In genomic region chr15:93223803-93224202, GRCh38 we compare ENCODE assay signal across 23 cellular contexts.
A peak's percentile ranks its signal among the peaks of the same experiment; 100 is the strongest.
DNase-seq lines count a peak whose midpoint lies in the region; ATAC-seq lines count a peak whose summit lies in the region.
"Had no signal": no experiment of that assay in that cellular context is flagged by ENCODE, and none has a peak within 500 bp of the region (broad histone marks: within the 10 kb centered on the region; RNA-seq: fewer than 3 reads in every experiment).

No MANE protein-coding gene starts in this region.

- peaks cover 55% of the 10 kb centered on the region for H3K27me3 Mint-ChIP-seq in activated CD8-positive, alpha-beta memory T cell treated with anti-CD3 and anti-CD28 coated beads, Interleukin-2, amount 10 ng/mL, durations not matched to agents 7 days and 5 days

- H3K9me3 Mint-ChIP-seq in activated CD8-positive, alpha-beta memory T cell treated with anti-CD3 and anti-CD28 coated beads, Interleukin-2, amount 10 ng/mL, durations not matched to agents 7 days and 5 days (ENCODE audit: low read depth) = no peaks in the 10 kb centered on the region
- H3K9me3 Mint-ChIP-seq: T-helper 1 cell treated with Interleukin-12 subunit alpha and Interleukin-12 subunit beta and Interleukin-4 antibody, amounts not matched to agents 30 μg/mL and 1 μg/mL, for 36 hours had no signal

- DNase-seq in activated CD8-positive, alpha-beta memory T cell treated with anti-CD3 and anti-CD28 coated beads, Interleukin-2, amount 10 ng/mL, durations not matched to agents 7 days and 5 days = no peak
- DNase-seq in activated CD8-positive, alpha-beta memory T cell treated with anti-CD3 and anti-CD28 coated beads, Interleukin-2, amount 50 U/mL, for 48 hours = no peak
- DNase-seq in SKM-1 (lab: John Stamatoyannopoulos, UW; ENCODE audit: unreplicated experiment) = no peak
- DNase-seq in nucleus accumbens (lab: John Stamatoyannopoulos, UW) = no peak
- DNase-seq: 8988T; Calu3; CD4-positive, alpha-beta memory T cell; GOT3; KBM-7; MV-4-11; NCI-H1417; NCI-H1930; NCI-H2171; NCI-H446; NCI-H69; NK-92 treated with Interleukin-12 subunit alpha and Interleukin-12 subunit beta, amount 100 ng/mL, for 24 hours; SHP77 treated with DMSO at 0.1 percent for 48 hours had no signal

- ATAC-seq in activated CD8-positive, alpha-beta memory T cell treated with anti-CD3 and anti-CD28 coated beads, Interleukin-2, amount 10 ng/mL, durations not matched to agents 7 days and 5 days = peak; percentile 63
- peak; percentile 48 for ATAC-seq in GM21529 (IDR thresholded peaks at IDR 0.05; ENCODE audit: unreplicated experiment)
- peak; percentile 79 for ATAC-seq in HG03432 (IDR thresholded peaks at IDR 0.05; ENCODE audit: unreplicated experiment)
- no peak for ATAC-seq in HG03045 (IDR thresholded peaks at IDR 0.05; ENCODE audit: unreplicated experiment)
- no peak for ATAC-seq in GM19395 (IDR thresholded peaks at IDR 0.05; ENCODE audit: unreplicated experiment)
- ATAC-seq: SK-N-SH treated with all-trans-retinoic acid at 6 μM for 48 hours had no signal

- no peaks in the 10 kb centered on the region for H3K36me3 Mint-ChIP-seq in activated CD8-positive, alpha-beta memory T cell treated with anti-CD3 and anti-CD28 coated beads, Interleukin-2, amount 10 ng/mL, durations not matched to agents 7 days and 5 days
- H3K36me3 Mint-ChIP-seq: CD4-positive, alpha-beta memory T cell had no signal

- H3K4me1 Mint-ChIP-seq in activated CD8-positive, alpha-beta memory T cell treated with anti-CD3 and anti-CD28 coated beads, Interleukin-2, amount 10 ng/mL, durations not matched to agents 7 days and 5 days = peaks cover 13% of the 10 kb centered on the region

- no peak overlapping the region for H3K4me3 Mint-ChIP-seq in activated CD8-positive, alpha-beta memory T cell treated with anti-CD3 and anti-CD28 coated beads, Interleukin-2, amount 10 ng/mL, durations not matched to agents 7 days and 5 days
- H3K4me3 Mint-ChIP-seq: CD4-positive, alpha-beta memory T cell; T-helper 1 cell treated with Interleukin-12 subunit alpha and Interleukin-12 subunit beta and Interleukin-4 antibody, amounts not matched to agents 30 μg/mL and 1 μg/mL, for 36 hours had no signal

- no peak overlapping the region for H3K27ac Mint-ChIP-seq in activated CD8-positive, alpha-beta memory T cell treated with anti-CD3 and anti-CD28 coated beads, Interleukin-2, amount 10 ng/mL, durations not matched to agents 7 days and 5 days
- H3K27ac Mint-ChIP-seq: CD4-positive, alpha-beta memory T cell; T-helper 1 cell treated with Interleukin-12 subunit alpha and Interleukin-12 subunit beta and Interleukin-4 antibody, amounts not matched to agents 30 μg/mL and 1 μg/mL, for 36 hours had no signal

- CTCF ChIA-PET in activated CD8-positive, alpha-beta memory T cell treated with anti-CD3 and anti-CD28 coated beads, Interleukin-2, amount 10 ng/mL, durations not matched to agents 7 days and 5 days (lab: Charles Lee) = no interaction called here

Comparison
In these comparisons a context has a peak if more than half of its experiments do, and no peak if none do; other contexts are left out.
1. ATAC-seq: peak in activated CD8-positive, alpha-beta memory T cell treated with anti-CD3 and anti-CD28 coated beads, Interleukin-2, amount 10 ng/mL, durations not matched to agents 7 days and 5 days (single experiment), GM21529 (single experiment) and HG03432 (single experiment); none in HG03045 (single experiment) and GM19395 (single experiment).